ENCODE assay signal across 16 cellular contexts in genomic region chr3:12798559-12799179, GRCh38. TPM values are rescaled to one million over a fixed set of nuclear protein-coding genes. Genes with fewer than 3 reads are reported as not detected.
DNase-seq lines count a peak whose midpoint lies in the region; TF ChIP-seq lines count a peak whose summit lies in the region.
"Had no signal": no experiment of that assay in that cellular context is flagged by ENCODE, and none has a peak within 500 bp of the region (broad histone marks: within the 10 kb centered on the region; RNA-seq: fewer than 3 reads in every experiment).

No MANE protein-coding gene starts in this region.

- in situ Hi-C loops in G401 (cut with HindIII; ENCODE audit: low sequenced_read_pairs): no loop called here

- peaks cover 5 to 6% of the 10 kb centered on the region in 2 donors for H3K36me3 ChIP-seq in stomach smooth muscle (ENCODE audit: control insufficient read depth in 2 of 2, insufficient read depth in 2 of 2, low read length in 2 of 2)
- H3K36me3 ChIP-seq: breast epithelium had no signal

- H3K9ac ChIP-seq in stomach smooth muscle (ENCODE audit: low read length in 2 of 2): no peak overlapping the region

- H3K4me1 Mint-ChIP-seq in MCF 10A (ENCODE audit: insufficient read depth, unreplicated experiment): no peaks in the 10 kb centered on the region
- H3K4me1 Mint-ChIP-seq: activated naive CD8-positive, alpha-beta T cell treated with anti-CD3 and anti-CD28 coated beads, Interleukin-2, amount 10 ng/mL, durations not matched to agents 7 days and 5 days had no signal

- H3K4me3 ChIP-seq in dorsolateral prefrontal cortex (peak overlapping the region in 28 of 59 donors; percentile 5 to 84 (median 24)), stomach smooth muscle (ENCODE audit: low read length in 2 of 2) (peak overlapping the region in 1 of 2 donors; percentile 29)
- H3K4me3 ChIP-seq: breast epithelium had no signal

- H3K27ac Mint-ChIP-seq in MCF 10A (ENCODE audit: low read depth, unreplicated experiment): no peak overlapping the region
- H3K27ac Mint-ChIP-seq: activated naive CD8-positive, alpha-beta T cell treated with anti-CD3 and anti-CD28 coated beads, Interleukin-2, amount 10 ng/mL, durations not matched to agents 7 days and 5 days had no signal

- H3K9me3 Mint-ChIP-seq in MCF 10A (ENCODE audit: unreplicated experiment): no peaks in the 10 kb centered on the region
- H3K9me3 Mint-ChIP-seq: activated naive CD8-positive, alpha-beta T cell treated with anti-CD3 and anti-CD28 coated beads, Interleukin-2, amount 10 ng/mL, durations not matched to agents 7 days and 5 days had no signal

- H3K36me3 Mint-ChIP-seq in MCF 10A (ENCODE audit: insufficient read depth, unreplicated experiment): no peaks in the 10 kb centered on the region
- H3K36me3 Mint-ChIP-seq: activated naive CD8-positive, alpha-beta T cell treated with anti-CD3 and anti-CD28 coated beads, Interleukin-2, amount 10 ng/mL, durations not matched to agents 7 days and 5 days had no signal

- no peaks in the 10 kb centered on the region for H3K27me3 Mint-ChIP-seq in MCF 10A (ENCODE audit: insufficient read depth, unreplicated experiment)

- CTCF ChIA-PET in MCF 10A (lab: Yijun Ruan, JAX): interaction anchor here (0.6 to 1.8 kb wide), 5 partner anchors 9 to 186 kb away, joined by 3 to 8 read pairs (median 3); no protein-coding TSS in a partner anchor

- H3K4me1 ChIP-seq in stomach smooth muscle (ENCODE audit: control insufficient read depth, insufficient read depth, low read length): peaks cover 20% of the 10 kb centered on the region
- H3K4me1 ChIP-seq: breast epithelium had no signal

- H3K27ac ChIP-seq in dorsolateral prefrontal cortex: peak overlapping the region in 44 of 59 donors; percentile 0 to 97 (median 50)
- H3K27ac ChIP-seq in stomach smooth muscle (ENCODE audit: low read length): peak overlapping the region; percentile 11

- no peak overlapping the region for H3K4me3 Mint-ChIP-seq in MCF 10A (ENCODE audit: unreplicated experiment)
- H3K4me3 Mint-ChIP-seq: activated naive CD8-positive, alpha-beta T cell treated with anti-CD3 and anti-CD28 coated beads, Interleukin-2, amount 10 ng/mL, durations not matched to agents 7 days and 5 days had no signal

- no peak for TF ChIP-seq CTCF in dorsolateral prefrontal cortex (IDR thresholded peaks at IDR 0.05 in 54 of 56, conservative IDR thresholded peaks at IDR 0.05 in 2 of 56; ENCODE audit: low read depth in 1 of 56, partially characterized antibody in 56 of 56)
- TF ChIP-seq CTCF in MCF 10A (IDR thresholded peaks at IDR 0.05; ENCODE audit: unreplicated experiment): no peak
- no peak for TF ChIP-seq CTCF in GM10266 (IDR thresholded peaks at IDR 0.05; ENCODE audit: control insufficient read depth, insufficient read depth, low read depth, missing control alignments)

- intact Hi-C loops in dorsolateral prefrontal cortex (cut with DNase I) (loop anchor here (5.0 to 10.0 kb wide), 2 partner anchors 44 to 134 kb away; partner anchors contain the start of genes RAF1 (in 2 of the 2) and RPL32 (in 1 of the 2)), MCF 10A (cut with micrococcal nuclease) (no loop called here)

- H3K9me3 ChIP-seq in stomach smooth muscle (ENCODE audit: control insufficient read depth in 2 of 2, low read length in 2 of 2): no peaks in the 10 kb centered on the region
- H3K9me3 ChIP-seq: breast epithelium had no signal

- no peaks in the 10 kb centered on the region for H3K27me3 ChIP-seq in dorsolateral prefrontal cortex
- H3K27me3 ChIP-seq in stomach smooth muscle (ENCODE audit: control insufficient read depth in 1 of 2, insufficient read depth in 2 of 2, low read length in 2 of 2): no peaks in the 10 kb centered on the region
- H3K27me3 ChIP-seq: breast epithelium had no signal

- DNase-seq in G401 (ENCODE audit: low spot score) (peak; percentile 29), dorsolateral prefrontal cortex (no peak), myocyte (ENCODE audit: low read depth) (peak; percentile 95), MCF 10A (ENCODE audit: unreplicated experiment) (no peak), NCI-H446 (lab: John Stamatoyannopoulos, UW) (no peak), GM10266 (ENCODE audit: extremely low spot score) (no peak), SKM-1 treated with dmso at 0.1 percent for 144 hours (lab: John Stamatoyannopoulos, UW; ENCODE audit: unreplicated experiment) (no peak)
- DNase-seq: activated naive CD8-positive, alpha-beta T cell treated with anti-CD3 and anti-CD28 coated beads, Interleukin-2, amount 10 ng/mL, durations not matched to agents 7 days and 5 days; activated T-cell treated with anti-CD3 and anti-CD28 coated beads, Interleukin-2, amount 50 U/mL, for 48 hours; Kasumi-1; mesenchymal stem cell; NCI-H1105; nucleus accumbens had no signal

- POLR2A ChIA-PET in MCF 10A (lab: Yijun Ruan, JAX): no interaction called here

- BruUV-seq in MCF 10A (replicated peaks; lab: Mats Ljungman, UMichigan): no TSS peak

RNA-seq across cellular contexts. Expression of gene CAND2, which starts 2.2 kb away (rescaled TPM):
- 19.2 and 20.2 TPM in 2 replicates for total RNA-seq in G401 (2014; rRNA removed; shearing (Covaris generic))
- total RNA-seq in dorsolateral prefrontal cortex: 10 to 100 TPM; 12.6 to 41.8 (median 29.3) TPM
- 40.0 and 54.0 TPM in 2 replicates for total RNA-seq in myocyte
- 10.9 TPM for polyA plus RNA-seq in myocyte (2012)
- not detected in 2 replicates for total RNA-seq in MCF 10A (2022)
- total RNA-seq: HT-29 had no signal

RNA-seq across cellular contexts. Expression of gene TMEM40, which starts 39.6 kb away (rescaled TPM):
- total RNA-seq in G401 (2014; rRNA removed; shearing (Covaris generic)): not detected in 2 replicates
- 1 to 10 TPM in 5 of 120 experiments, under 1 TPM in 2, not detected in 113; 0.42 to 1.8 (median 1.4) TPM for total RNA-seq in dorsolateral prefrontal cortex
- total RNA-seq in myocyte: not detected in 2 replicates
- polyA plus RNA-seq in myocyte (2012): not detected
- total RNA-seq in MCF 10A (2022): 30.3 and 58.4 TPM in 2 replicates
- total RNA-seq: activated naive CD8-positive, alpha-beta T cell treated with anti-CD3 and anti-CD28 coated beads, Interleukin-2, amount 10 ng/mL, durations not matched to agents 7 days and 5 days; HT-29 had no signal

RNA-seq across cellular contexts. Expression of gene RPL32, which starts 42.7 kb away (rescaled TPM):
- total RNA-seq in G401 (2014; rRNA removed; shearing (Covaris generic)): 2,015 and 2,172 TPM in 2 replicates
- total RNA-seq in dorsolateral prefrontal cortex (100 to 1,000 TPM; 444 to 772 (median 559) TPM), myocyte (456 and 1,124 TPM in 2 replicates), MCF 10A (2022) (2,288 and 2,498 TPM in 2 replicates)
- 1,975 TPM for polyA plus RNA-seq in myocyte (2012)

Comparison
In these comparisons a context has a peak if more than half of its experiments do, and no peak if none do; other contexts are left out.
1. DNase-seq: peak in G401 (single experiment) and myocyte (single experiment); none in dorsolateral prefrontal cortex (0 of 10), MCF 10A (single experiment), NCI-H446 (0 of 2), GM10266 (single experiment) and SKM-1 treated with dmso at 0.1 percent for 144 hours (single experiment).
2. RNA of gene CAND2, which starts 2.2 kb away (total RNA-seq): 40.0 to 54.0 TPM in myocyte, 12.6 to 41.8 TPM in dorsolateral prefrontal cortex and 19.2 to 20.2 TPM in G401; not detected in MCF 10A; every median in the first group is over 10 times any median in the second.
3. RNA of gene TMEM40, which starts 39.6 kb away (total RNA-seq): 30.3 to 58.4 TPM in MCF 10A; not detected in G401, 0.42 to 1.8 TPM in dorsolateral prefrontal cortex and not detected in myocyte; every median in the first group is over 10 times any median in the second.